ENCODE assay signal across 16 cellular contexts in the genomic region with DNA sequence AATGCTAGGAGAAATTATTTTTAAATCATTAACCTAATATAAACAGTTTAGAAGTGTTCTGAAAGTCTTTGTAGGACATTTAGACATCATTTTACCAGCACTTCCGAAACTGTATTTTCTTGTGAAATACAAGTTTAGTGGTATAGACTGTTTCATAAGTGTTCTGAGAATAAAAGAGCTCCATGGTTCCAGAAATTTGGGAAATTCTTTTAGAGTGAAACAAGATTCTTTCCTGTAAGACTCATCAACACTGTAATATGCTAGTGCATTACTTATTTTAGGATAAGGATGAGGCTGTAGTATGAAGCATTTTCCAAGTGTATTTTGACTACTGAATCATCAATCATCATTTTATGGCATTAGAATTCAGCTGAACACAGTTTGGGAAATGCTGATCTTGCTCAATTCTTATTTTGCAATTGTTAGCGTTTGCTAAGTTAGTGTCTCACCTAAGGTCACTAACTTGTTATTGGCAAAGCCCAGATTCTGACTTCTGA.
A peak's percentile ranks its signal among the peaks of the same experiment; 100 is the strongest.
DNase-seq lines count a peak whose midpoint lies in the region; ATAC-seq, FAIRE-seq and TF ChIP-seq lines count a peak whose summit lies in the region.
"Had no signal": no experiment of that assay in that cellular context is flagged by ENCODE, and none has a peak within 500 bp of the region (broad histone marks: within the 10 kb centered on the region; RNA-seq: fewer than 3 reads in every experiment).

No MANE protein-coding gene starts in this region.

- peaks cover 18% of the 10 kb centered on the region; the same call in 1 of the 2 replicates for H3K79me2 ChIP-seq in GM23248 (ENCODE audit: insufficient read depth)

- peak overlapping the region; percentile 29; the same call in 1 of the 2 replicates for H3K9ac ChIP-seq in GM23248
- peak overlapping the region; percentile 41 for H3K9ac ChIP-seq in skeletal muscle satellite cell (ENCODE audit: low read depth, low read length)

- no peaks in the 10 kb centered on the region for H4K20me1 ChIP-seq in GM23248 (ENCODE audit: insufficient read depth)

- no peaks in the 10 kb centered on the region for H3K4me1 Mint-ChIP-seq in T-helper 2 cell treated with Interferon-gamma antibody and Interleukin-4, amounts not matched to agents 5 μg/mL and 100 μg/mL, for 36 hours (ENCODE audit: low read depth)

- H3K27me3 ChIP-seq in GM23248 (replicated peaks; ENCODE audit: insufficient read depth): no peaks in the 10 kb centered on the region
- no peaks in the 10 kb centered on the region for H3K27me3 ChIP-seq in foreskin keratinocyte
- H3K27me3 ChIP-seq in skeletal muscle satellite cell (ENCODE audit: control insufficient read depth, insufficient read depth, low read length): no peaks in the 10 kb centered on the region
- H3K27me3 ChIP-seq: pancreas had no signal

- in situ Hi-C loops in GM23248 (cut with MboI): no loop called here

- H3K27me3 Mint-ChIP-seq in T-helper 2 cell treated with Interferon-gamma antibody and Interleukin-4, amounts not matched to agents 5 μg/mL and 100 μg/mL, for 36 hours (ENCODE audit: low read depth): no peaks in the 10 kb centered on the region

- H3F3A ChIP-seq in GM23248 (ENCODE audit: insufficient read depth): peaks cover 25% of the 10 kb centered on the region

- H3K9me3 ChIP-seq in GM23248 (ENCODE audit: low read depth) (no peaks in the 10 kb centered on the region), skeletal muscle satellite cell (replicated peaks; ENCODE audit: low read length) (no peaks in the 10 kb centered on the region)
- H3K9me3 ChIP-seq: pancreas had no signal

- no peak for ATAC-seq in foreskin keratinocyte
- ATAC-seq in HG02678 (IDR thresholded peaks at IDR 0.05; ENCODE audit: unreplicated experiment): no peak
- ATAC-seq: stimulated activated naive CD8-positive, alpha-beta T cell treated with anti-CD3 and anti-CD28 coated beads, Interleukin-15, Interleukin-2, amounts not matched to agents 100 U/mL and 50 U/mL, for 24 hours had no signal

- no peak overlapping the region for H2AFZ ChIP-seq in GM23248

- H3K4me3 Mint-ChIP-seq in T-helper 2 cell treated with Interferon-gamma antibody and Interleukin-4, amounts not matched to agents 5 μg/mL and 100 μg/mL, for 36 hours: no peak overlapping the region

- TF ChIP-seq CTCF in foreskin keratinocyte (conservative IDR thresholded peaks at IDR 0.05): no peak

- no peak overlapping the region for H3K27ac Mint-ChIP-seq in T-helper 2 cell treated with Interferon-gamma antibody and Interleukin-4, amounts not matched to agents 5 μg/mL and 100 μg/mL, for 36 hours
- H3K27ac Mint-ChIP-seq: activated T-helper 2 cell treated with anti-CD3 and anti-CD28 coated beads, Interferon-gamma antibody, Interleukin-2, Interleukin-4, amounts not matched to agents 10 μg/mL and 5 μg/mL and 100 μg/mL, durations not matched to agents 14 hours and 24 hours and 36 hours had no signal

- 5 to 7% methylated on average over 2 of the region's 2 CpGs for WGBS in GM23248 (ENCODE audit: low coverage in 1 of 2, low lambda C conversion rate in 2 of 2, missing lambda C conversion rate in 2 of 2), 2 experiments

- H3K36me3 Mint-ChIP-seq in T-helper 2 cell treated with Interferon-gamma antibody and Interleukin-4, amounts not matched to agents 5 μg/mL and 100 μg/mL, for 36 hours (ENCODE audit: low read depth): peaks cover 29% of the 10 kb centered on the region

- H3K9me3 Mint-ChIP-seq in T-helper 2 cell treated with Interferon-gamma antibody and Interleukin-4, amounts not matched to agents 5 μg/mL and 100 μg/mL, for 36 hours: no peaks in the 10 kb centered on the region
- H3K9me3 Mint-ChIP-seq: activated T-helper 2 cell treated with anti-CD3 and anti-CD28 coated beads, Interferon-gamma antibody, Interleukin-2, Interleukin-4, amounts not matched to agents 10 μg/mL and 5 μg/mL and 100 μg/mL, durations not matched to agents 14 hours and 24 hours and 36 hours had no signal

- H3K4me2 ChIP-seq in GM23248 (ENCODE audit: unreplicated experiment) (peak overlapping the region; percentile 79), skeletal muscle satellite cell (ENCODE audit: low read length) (peak overlapping the region; percentile 43)

- H3K4me1 ChIP-seq in GM23248 (ENCODE audit: insufficient read depth) (peaks cover 27% of the 10 kb centered on the region), foreskin keratinocyte (no peaks in the 10 kb centered on the region), skeletal muscle satellite cell (ENCODE audit: control insufficient read depth, insufficient read depth, low read length) (peaks cover 30% of the 10 kb centered on the region)
- H3K4me1 ChIP-seq: pancreas had no signal

- FAIRE-seq in GM12892 (lab: Jason Lieb, UNC): no peak
- FAIRE-seq: pancreas had no signal

- no peaks in the 10 kb centered on the region for H3K9me2 ChIP-seq in GM23248 (ENCODE audit: insufficient read depth)

- DNase-seq in GM23248: peak; percentile 88
- DNase-seq in amniotic epithelial cell (ENCODE audit: low read depth): peak; percentile 94
- peak; percentile 44 to 70 for DNase-seq in foreskin keratinocyte
- DNase-seq in GM12892 (ENCODE audit: insufficient read length): no peak
- no peak for DNase-seq in T-helper 2 cell treated with Interferon-gamma antibody and Interleukin-4, amounts not matched to agents 5 μg/mL and 100 μg/mL, for 36 hours (ENCODE audit: low spot score)
- DNase-seq in NCI-H526 treated with DMSO at 0.1 percent for 48 hours (lab: John Stamatoyannopoulos, UW): no peak
- DNase-seq: DMS153; NCI-H1417; NCI-H69; pancreas; stimulated activated CD4-positive, alpha-beta T cell treated with anti-CD3 and anti-CD28 coated beads, Interleukin-2, amount 100 ng/mL, for 24 hours; stimulated activated naive CD8-positive, alpha-beta T cell treated with anti-CD3 and anti-CD28 coated beads, Interleukin-15, Interleukin-2, amounts not matched to agents 100 U/mL and 50 U/mL, for 24 hours had no signal

- H3K36me3 ChIP-seq in GM23248 (ENCODE audit: low read depth) (peaks cover 23% of the 10 kb centered on the region), skeletal muscle satellite cell (ENCODE audit: insufficient read depth, low read length) (peaks cover 27% of the 10 kb centered on the region)

- H3K4me3 ChIP-seq in GM23248: peak overlapping the region; percentile 48
- H3K4me3 ChIP-seq in skeletal muscle satellite cell (ENCODE audit: low read length): no peak overlapping the region
- H3K4me3 ChIP-seq: pancreas, SK-N-MC had no signal

- H3K27ac ChIP-seq in GM23248 (peak overlapping the region; percentile 76), foreskin keratinocyte (no peak overlapping the region)
- H3K27ac ChIP-seq: pancreas, SK-N-MC had no signal

- no peak for TF ChIP-seq POLR2A in GM12892 (IDR thresholded peaks at IDR 0.05; ENCODE audit: low read depth, low read length)

Comparison
In these comparisons a context has a peak if more than half of its experiments do, and no peak if none do; other contexts are left out.
1. DNase-seq: peak in GM23248 (single experiment), amniotic epithelial cell (single experiment) and foreskin keratinocyte (2 of 2); none in GM12892 (single experiment), T-helper 2 cell treated with Interferon-gamma antibody and Interleukin-4, amounts not matched to agents 5 μg/mL and 100 μg/mL, for 36 hours (single experiment) and NCI-H526 treated with DMSO at 0.1 percent for 48 hours (single experiment).